ENCODE assay signal across 1 cellular context in the genomic region with DNA sequence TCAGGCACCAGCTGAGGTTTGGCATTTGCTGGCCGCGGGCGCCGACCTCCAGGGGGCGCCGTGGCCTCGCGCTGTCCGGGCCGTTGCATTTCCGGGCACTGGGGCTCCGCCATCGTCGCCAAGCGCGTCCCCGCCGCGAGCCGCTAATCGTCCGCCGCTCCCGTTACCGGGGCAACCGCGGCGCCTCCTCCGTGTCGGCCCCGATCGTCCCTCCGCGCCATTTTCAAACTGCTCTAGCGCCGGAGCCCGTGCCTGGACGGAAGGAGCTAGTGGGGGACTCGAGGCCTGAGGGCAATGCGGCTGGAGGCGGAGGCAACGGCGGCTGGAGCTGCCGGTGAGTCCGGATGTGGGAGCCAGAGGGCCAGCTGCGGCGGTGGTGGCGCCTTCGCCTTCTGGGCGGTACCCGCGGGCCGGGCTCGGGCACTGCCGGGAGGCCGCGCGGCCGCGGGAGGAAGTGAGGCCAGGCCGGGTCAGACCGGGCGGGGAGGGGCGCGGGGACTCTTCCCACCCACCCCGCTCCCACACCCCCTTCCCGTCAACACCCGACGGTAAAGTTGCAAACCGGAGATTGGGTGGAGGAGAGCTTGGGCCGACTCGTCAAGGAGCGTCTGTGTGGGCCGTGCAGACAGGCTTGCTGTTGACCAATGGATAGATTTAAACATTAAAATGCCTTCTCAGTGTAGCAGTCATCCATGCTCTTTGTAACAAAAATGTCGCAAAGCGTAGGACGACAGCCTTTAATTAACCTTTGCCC.
A peak's percentile ranks its signal among the peaks of the same experiment; 100 is the strongest.
TF ChIP-seq lines count a peak whose summit lies in the region.

A gene with protein sequence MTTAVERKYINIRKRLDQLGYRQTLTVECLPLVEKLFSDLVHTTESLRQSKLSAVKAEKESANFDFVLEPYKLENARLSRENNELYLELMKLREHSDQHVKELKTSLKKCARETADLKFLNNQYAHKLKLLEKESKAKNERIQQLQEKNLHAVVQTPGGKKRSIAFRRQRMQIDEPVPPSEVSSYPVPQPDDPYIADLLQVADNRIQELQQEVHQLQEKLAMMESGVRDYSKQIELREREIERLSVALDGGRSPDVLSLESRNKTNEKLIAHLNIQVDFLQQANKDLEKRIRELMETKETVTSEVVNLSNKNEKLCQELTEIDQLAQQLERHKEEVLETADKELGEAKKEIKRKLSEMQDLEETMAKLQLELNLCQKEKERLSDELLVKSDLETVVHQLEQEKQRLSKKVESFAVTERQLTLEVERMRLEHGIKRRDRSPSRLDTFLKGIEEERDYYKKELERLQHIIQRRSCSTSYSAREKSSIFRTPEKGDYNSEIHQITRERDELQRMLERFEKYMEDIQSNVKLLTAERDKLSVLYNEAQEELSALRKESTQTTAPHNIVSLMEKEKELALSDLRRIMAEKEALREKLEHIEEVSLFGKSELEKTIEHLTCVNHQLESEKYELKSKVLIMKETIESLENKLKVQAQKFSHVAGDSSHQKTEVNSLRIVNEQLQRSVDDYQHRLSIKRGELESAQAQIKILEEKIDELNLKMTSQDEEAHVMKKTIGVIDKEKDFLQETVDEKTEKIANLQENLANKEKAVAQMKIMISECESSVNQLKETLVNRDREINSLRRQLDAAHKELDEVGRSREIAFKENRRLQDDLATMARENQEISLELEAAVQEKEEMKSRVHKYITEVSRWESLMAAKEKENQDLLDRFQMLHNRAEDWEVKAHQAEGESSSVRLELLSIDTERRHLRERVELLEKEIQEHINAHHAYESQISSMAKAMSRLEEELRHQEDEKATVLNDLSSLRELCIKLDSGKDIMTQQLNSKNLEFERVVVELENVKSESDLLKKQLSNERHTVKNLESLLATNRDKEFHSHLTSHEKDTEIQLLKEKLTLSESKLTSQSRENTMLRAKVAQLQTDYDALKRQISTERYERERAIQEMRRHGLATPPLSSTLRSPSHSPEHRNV (plus strand): TSS at position 220 of the 754 bp plus-strand sequence. CDS start 3,186 bp downstream, outside the sequence.

TF ChIP-seq in HepG2, 621 proteins besides CTCF, POLR2A, EP300 and RAD21 (continued from another document and continues in another):
- TF ChIP-seq, protein P1, sequence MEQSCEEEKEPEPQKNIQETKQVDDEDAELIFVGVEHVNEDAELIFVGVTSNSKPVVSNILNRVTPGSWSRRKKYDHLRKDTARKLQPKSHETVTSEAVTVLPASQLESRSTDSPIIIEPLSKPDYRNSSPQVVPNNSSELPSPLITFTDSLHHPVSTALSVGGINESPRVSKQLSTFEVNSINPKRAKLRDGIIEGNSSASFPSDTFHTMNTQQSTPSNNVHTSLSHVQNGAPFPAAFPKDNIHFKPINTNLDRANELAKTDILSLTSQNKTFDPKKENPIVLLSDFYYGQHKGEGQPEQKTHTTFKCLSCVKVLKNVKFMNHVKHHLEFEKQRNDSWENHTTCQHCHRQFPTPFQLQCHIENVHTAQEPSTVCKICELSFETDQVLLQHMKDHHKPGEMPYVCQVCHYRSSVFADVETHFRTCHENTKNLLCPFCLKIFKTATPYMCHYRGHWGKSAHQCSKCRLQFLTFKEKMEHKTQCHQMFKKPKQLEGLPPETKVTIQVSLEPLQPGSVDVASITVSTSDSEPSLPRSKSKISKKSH (CRISPR knock-in tag; IDR thresholded peaks at IDR 0.05; ENCODE audit: borderline replicate concordance) = peak; percentile 83; the same call in 1 of the 2 replicates
- TF ChIP-seq CENPX (CRISPR knock-in tag; IDR thresholded peaks at IDR 0.05) (no peak), NFE2L2 (IDR thresholded peaks at IDR 0.05; ENCODE audit: low read length) (no peak), ZSCAN30 (CRISPR knock-in tag; IDR thresholded peaks at IDR 0.05) (no peak), ZMYM2 (CRISPR knock-in tag; IDR thresholded peaks at IDR 0.05) (peak; percentile 74), DPF2 (CRISPR knock-in tag; IDR thresholded peaks at IDR 0.05; ENCODE audit: borderline replicate concordance, low read depth) (no peak), ZNF850 (CRISPR knock-in tag; conservative IDR thresholded peaks at IDR 0.05) (no peak), DR1 (CRISPR knock-in tag; IDR thresholded peaks at IDR 0.05) (peak; percentile 60), ZNF776 (CRISPR knock-in tag; IDR thresholded peaks at IDR 0.05) (peak; percentile 96), MATR3 (CRISPR knock-in tag; IDR thresholded peaks at IDR 0.05) (no peak), RBAK (CRISPR knock-in tag; IDR thresholded peaks at IDR 0.05) (peak; percentile 95), CEBPG (CRISPR knock-in tag; IDR thresholded peaks at IDR 0.05) (no peak), FOXP1 (IDR thresholded peaks at IDR 0.05) (no peak), FOXP1 (CRISPR knock-in tag; IDR thresholded peaks at IDR 0.05) (no peak), ZNF563 (CRISPR knock-in tag; IDR thresholded peaks at IDR 0.05) (peak; percentile 81; the same call in 1 of the 2 replicates), FOXC1 (CRISPR knock-in tag; IDR thresholded peaks at IDR 0.05; ENCODE audit: borderline replicate concordance) (peak; percentile 82; the same call in 1 of the 2 replicates), ZNF747 (CRISPR knock-in tag; IDR thresholded peaks at IDR 0.05; ENCODE audit: borderline replicate concordance) (peak; percentile 84; the same call in 1 of the 2 replicates), NCOA2 (CRISPR knock-in tag; IDR thresholded peaks at IDR 0.05) (no peak; the same call in 1 of the 2 replicates), SYNCRIP (IDR thresholded peaks at IDR 0.05; ENCODE audit: insufficient read depth, low read depth, low read length) (no peak), ZNF260 (CRISPR knock-in tag; IDR thresholded peaks at IDR 0.05; ENCODE audit: borderline replicate concordance, low read depth) (no peak), ONECUT2 (CRISPR knock-in tag; IDR thresholded peaks at IDR 0.05) (no peak), CC2D1A (CRISPR knock-in tag; IDR thresholded peaks at IDR 0.05) (no peak), ZNF577 (CRISPR knock-in tag; IDR thresholded peaks at IDR 0.05; ENCODE audit: borderline replicate concordance, low read depth) (no peak), ZFYVE20 (CRISPR knock-in tag; IDR thresholded peaks at IDR 0.05; ENCODE audit: borderline replicate concordance, low read depth) (no peak), NFIB (CRISPR knock-in tag; IDR thresholded peaks at IDR 0.05; ENCODE audit: borderline replicate concordance) (peak; percentile 79; the same call in 1 of the 2 replicates), ARNTL (CRISPR knock-in tag; IDR thresholded peaks at IDR 0.05) (0 out of 2 replicates have a peak, but pooled peaks have one; percentile 26), ZSCAN29 (CRISPR knock-in tag; conservative IDR thresholded peaks at IDR 0.05) (0 out of 2 replicates have a peak, but pooled peaks have one; percentile 49), ZNF446 (CRISPR knock-in tag; IDR thresholded peaks at IDR 0.05) (no peak), ZNF558 (CRISPR knock-in tag; IDR thresholded peaks at IDR 0.05; ENCODE audit: borderline replicate concordance) (peak; percentile 69; the same call in 1 of the 2 replicates), SRSF1 (optimal IDR thresholded peaks at IDR 0.05; ENCODE audit: low read depth, low read length) (no peak), RXRA (CRISPR knock-in tag; IDR thresholded peaks at IDR 0.05) (peak; percentile 86), YEATS4 (CRISPR knock-in tag; IDR thresholded peaks at IDR 0.05; ENCODE audit: borderline replicate concordance) (peak; percentile 98), ZNF746 (CRISPR knock-in tag; IDR thresholded peaks at IDR 0.05) (no peak; the same call in 1 of the 2 replicates), NFYC (CRISPR knock-in tag; IDR thresholded peaks at IDR 0.05) (no peak), PCBP1 (IDR thresholded peaks at IDR 0.05; ENCODE audit: borderline replicate concordance, low read depth, low read length) (no peak), POLR2AphosphoS2 (IDR thresholded peaks at IDR 0.05; ENCODE audit: low read depth, low read length) (no peak), ZNF737 (CRISPR knock-in tag; IDR thresholded peaks at IDR 0.05; ENCODE audit: borderline replicate concordance) (no peak), SAP130 (CRISPR knock-in tag; IDR thresholded peaks at IDR 0.05; ENCODE audit: low read depth) (peak; percentile 100)
- TF ChIP-seq, protein P2, sequence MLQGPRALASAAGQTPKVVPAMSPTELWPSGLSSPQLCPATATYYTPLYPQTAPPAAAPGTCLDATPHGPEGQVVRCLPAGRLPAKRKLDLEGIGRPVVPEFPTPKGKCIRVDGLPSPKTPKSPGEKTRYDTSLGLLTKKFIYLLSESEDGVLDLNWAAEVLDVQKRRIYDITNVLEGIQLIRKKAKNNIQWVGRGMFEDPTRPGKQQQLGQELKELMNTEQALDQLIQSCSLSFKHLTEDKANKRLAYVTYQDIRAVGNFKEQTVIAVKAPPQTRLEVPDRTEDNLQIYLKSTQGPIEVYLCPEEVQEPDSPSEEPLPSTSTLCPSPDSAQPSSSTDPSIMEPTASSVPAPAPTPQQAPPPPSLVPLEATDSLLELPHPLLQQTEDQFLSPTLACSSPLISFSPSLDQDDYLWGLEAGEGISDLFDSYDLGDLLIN (CRISPR knock-in tag; IDR thresholded peaks at IDR 0.05; ENCODE audit: borderline replicate concordance) = 0 out of 2 replicates have a peak, but pooled peaks have one; percentile 62
- TF ChIP-seq, protein P3, sequence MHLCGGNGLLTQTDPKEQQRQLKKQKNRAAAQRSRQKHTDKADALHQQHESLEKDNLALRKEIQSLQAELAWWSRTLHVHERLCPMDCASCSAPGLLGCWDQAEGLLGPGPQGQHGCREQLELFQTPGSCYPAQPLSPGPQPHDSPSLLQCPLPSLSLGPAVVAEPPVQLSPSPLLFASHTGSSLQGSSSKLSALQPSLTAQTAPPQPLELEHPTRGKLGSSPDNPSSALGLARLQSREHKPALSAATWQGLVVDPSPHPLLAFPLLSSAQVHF (CRISPR knock-in tag; IDR thresholded peaks at IDR 0.05) = peak; percentile 93
- TF ChIP-seq, protein P4, sequence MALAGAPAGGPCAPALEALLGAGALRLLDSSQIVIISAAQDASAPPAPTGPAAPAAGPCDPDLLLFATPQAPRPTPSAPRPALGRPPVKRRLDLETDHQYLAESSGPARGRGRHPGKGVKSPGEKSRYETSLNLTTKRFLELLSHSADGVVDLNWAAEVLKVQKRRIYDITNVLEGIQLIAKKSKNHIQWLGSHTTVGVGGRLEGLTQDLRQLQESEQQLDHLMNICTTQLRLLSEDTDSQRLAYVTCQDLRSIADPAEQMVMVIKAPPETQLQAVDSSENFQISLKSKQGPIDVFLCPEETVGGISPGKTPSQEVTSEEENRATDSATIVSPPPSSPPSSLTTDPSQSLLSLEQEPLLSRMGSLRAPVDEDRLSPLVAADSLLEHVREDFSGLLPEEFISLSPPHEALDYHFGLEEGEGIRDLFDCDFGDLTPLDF (CRISPR knock-in tag; IDR thresholded peaks at IDR 0.05) = peak; percentile 77
- TF ChIP-seq, protein P5, sequence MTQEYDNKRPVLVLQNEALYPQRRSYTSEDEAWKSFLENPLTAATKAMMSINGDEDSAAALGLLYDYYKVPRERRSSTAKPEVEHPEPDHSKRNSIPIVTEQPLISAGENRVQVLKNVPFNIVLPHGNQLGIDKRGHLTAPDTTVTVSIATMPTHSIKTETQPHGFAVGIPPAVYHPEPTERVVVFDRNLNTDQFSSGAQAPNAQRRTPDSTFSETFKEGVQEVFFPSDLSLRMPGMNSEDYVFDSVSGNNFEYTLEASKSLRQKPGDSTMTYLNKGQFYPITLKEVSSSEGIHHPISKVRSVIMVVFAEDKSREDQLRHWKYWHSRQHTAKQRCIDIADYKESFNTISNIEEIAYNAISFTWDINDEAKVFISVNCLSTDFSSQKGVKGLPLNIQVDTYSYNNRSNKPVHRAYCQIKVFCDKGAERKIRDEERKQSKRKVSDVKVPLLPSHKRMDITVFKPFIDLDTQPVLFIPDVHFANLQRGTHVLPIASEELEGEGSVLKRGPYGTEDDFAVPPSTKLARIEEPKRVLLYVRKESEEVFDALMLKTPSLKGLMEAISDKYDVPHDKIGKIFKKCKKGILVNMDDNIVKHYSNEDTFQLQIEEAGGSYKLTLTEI (CRISPR knock-in tag; conservative IDR thresholded peaks at IDR 0.05) = no peak
- TF ChIP-seq, protein P6, sequence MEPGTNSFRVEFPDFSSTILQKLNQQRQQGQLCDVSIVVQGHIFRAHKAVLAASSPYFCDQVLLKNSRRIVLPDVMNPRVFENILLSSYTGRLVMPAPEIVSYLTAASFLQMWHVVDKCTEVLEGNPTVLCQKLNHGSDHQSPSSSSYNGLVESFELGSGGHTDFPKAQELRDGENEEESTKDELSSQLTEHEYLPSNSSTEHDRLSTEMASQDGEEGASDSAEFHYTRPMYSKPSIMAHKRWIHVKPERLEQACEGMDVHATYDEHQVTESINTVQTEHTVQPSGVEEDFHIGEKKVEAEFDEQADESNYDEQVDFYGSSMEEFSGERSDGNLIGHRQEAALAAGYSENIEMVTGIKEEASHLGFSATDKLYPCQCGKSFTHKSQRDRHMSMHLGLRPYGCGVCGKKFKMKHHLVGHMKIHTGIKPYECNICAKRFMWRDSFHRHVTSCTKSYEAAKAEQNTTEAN (CRISPR knock-in tag; conservative IDR thresholded peaks at IDR 0.05) = peak; percentile 71
- TF ChIP-seq, protein P7, sequence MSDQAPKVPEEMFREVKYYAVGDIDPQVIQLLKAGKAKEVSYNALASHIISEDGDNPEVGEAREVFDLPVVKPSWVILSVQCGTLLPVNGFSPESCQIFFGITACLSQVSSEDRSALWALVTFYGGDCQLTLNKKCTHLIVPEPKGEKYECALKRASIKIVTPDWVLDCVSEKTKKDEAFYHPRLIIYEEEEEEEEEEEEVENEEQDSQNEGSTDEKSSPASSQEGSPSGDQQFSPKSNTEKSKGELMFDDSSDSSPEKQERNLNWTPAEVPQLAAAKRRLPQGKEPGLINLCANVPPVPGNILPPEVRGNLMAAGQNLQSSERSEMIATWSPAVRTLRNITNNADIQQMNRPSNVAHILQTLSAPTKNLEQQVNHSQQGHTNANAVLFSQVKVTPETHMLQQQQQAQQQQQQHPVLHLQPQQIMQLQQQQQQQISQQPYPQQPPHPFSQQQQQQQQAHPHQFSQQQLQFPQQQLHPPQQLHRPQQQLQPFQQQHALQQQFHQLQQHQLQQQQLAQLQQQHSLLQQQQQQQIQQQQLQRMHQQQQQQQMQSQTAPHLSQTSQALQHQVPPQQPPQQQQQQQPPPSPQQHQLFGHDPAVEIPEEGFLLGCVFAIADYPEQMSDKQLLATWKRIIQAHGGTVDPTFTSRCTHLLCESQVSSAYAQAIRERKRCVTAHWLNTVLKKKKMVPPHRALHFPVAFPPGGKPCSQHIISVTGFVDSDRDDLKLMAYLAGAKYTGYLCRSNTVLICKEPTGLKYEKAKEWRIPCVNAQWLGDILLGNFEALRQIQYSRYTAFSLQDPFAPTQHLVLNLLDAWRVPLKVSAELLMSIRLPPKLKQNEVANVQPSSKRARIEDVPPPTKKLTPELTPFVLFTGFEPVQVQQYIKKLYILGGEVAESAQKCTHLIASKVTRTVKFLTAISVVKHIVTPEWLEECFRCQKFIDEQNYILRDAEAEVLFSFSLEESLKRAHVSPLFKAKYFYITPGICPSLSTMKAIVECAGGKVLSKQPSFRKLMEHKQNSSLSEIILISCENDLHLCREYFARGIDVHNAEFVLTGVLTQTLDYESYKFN (CRISPR knock-in tag; conservative IDR thresholded peaks at IDR 0.05) = peak; percentile 62
- TF ChIP-seq, protein P8, sequence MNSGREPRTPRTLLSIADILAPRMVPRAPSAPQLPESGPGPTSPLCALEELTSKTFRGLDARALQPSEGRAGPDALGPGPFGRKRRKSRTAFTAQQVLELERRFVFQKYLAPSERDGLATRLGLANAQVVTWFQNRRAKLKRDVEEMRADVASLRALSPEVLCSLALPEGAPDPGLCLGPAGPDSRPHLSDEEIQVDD (CRISPR knock-in tag; IDR thresholded peaks at IDR 0.05; ENCODE audit: borderline replicate concordance) = no peak
- TF ChIP-seq, protein P9, sequence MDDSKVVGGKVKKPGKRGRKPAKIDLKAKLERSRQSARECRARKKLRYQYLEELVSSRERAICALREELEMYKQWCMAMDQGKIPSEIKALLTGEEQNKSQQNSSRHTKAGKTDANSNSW (CRISPR knock-in tag; IDR thresholded peaks at IDR 0.05; ENCODE audit: borderline replicate concordance) = no peak
